27 cellular contexts compared by ENCODE assay signal in the genomic region with DNA sequence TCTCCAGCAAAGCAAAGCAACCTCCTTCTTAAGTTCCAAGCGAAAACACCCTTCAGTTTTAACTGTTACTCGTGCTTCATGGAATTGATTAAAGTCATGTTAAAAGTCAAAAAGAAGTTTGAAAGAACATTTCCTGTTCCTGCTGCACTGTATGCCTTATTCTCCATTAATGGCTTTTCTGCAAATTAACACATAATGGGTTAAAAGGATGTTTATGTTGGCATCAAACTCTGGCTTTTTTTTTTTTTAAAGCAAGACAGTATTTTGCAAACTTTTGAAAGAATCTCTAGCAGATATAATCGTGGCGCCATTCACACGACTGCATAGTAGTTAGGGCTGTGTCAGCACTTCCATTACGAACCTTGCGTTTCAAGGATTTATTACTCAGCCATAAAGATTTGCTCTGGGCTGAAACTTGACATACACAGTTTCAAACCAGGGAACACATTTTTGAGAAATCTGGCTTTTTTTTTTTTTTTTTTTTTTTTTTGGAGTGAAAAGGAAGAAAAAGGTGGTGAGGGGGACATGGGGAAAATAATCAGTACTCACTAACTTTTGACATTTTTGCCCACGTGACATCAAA.
"Had no signal": no experiment of that assay in that cellular context is flagged by ENCODE, and none has a peak within 500 bp of the region (broad histone marks: within the 10 kb centered on the region; RNA-seq: fewer than 3 reads in every experiment).

No MANE protein-coding gene starts in this region.

- DNase-seq: activated CD4-positive, alpha-beta memory T cell treated with anti-CD3 and anti-CD28 coated beads for 36 hours; activated CD4-positive, alpha-beta T cell treated with anti-CD3 and anti-CD28 coated beads, Interleukin-2, amount 10 ng/mL, durations not matched to agents 24 days and 14 days; activated CD4-positive, CD25-positive, alpha-beta regulatory T cell treated with anti-CD3 and anti-CD28 coated beads, Interleukin-2, amount 50 U/mL, for 72 hours; activated CD8-positive, alpha-beta memory T cell treated with anti-CD3 and anti-CD28 coated beads, Interleukin-2, amount 50 U/mL, for 4 hours; activated gamma-delta T cell treated with Interleukin-2 at 50 U/mL for 16 hours; activated naive CD8-positive, alpha-beta T cell treated with anti-CD3 and anti-CD28 coated beads, Interleukin-2, amount 50 U/mL, for 24 hours; activated T-cell treated with anti-CD3 and anti-CD28 coated beads, Interleukin-2, amount 50 U/mL, for 1 hour; central memory CD4-positive, alpha-beta T cell; dermis blood vessel endothelial cell; effector CD4-positive, alpha-beta T cell; foreskin fibroblast; head of caudate nucleus; left lung; mucosa of descending colon; stimulated activated CD4-positive, alpha-beta T cell treated with anti-CD3 and anti-CD28 coated beads, Interleukin-1b, Interleukin-23, amount 100 ng/mL, for 48 hours; stimulated activated CD4-positive, alpha-beta T cell treated with anti-CD3 and anti-CD28 coated beads, Interleukin-4, amount 100 ng/mL, for 4 hours; stimulated activated CD8-positive, alpha-beta memory T cell treated with anti-CD3 and anti-CD28 coated beads, Interleukin-4, amount 100 ng/mL, for 48 hours; stimulated activated naive CD8-positive, alpha-beta T cell treated with anti-CD3 and anti-CD28 coated beads, Interleukin-15, amount 100 ng/mL, for 72 hours; substantia nigra; T-helper 2 cell; uterus had no signal

- H3K27me3 ChIP-seq: breast epithelium, left lung, uterus had no signal

- ATAC-seq: activated naive CD8-positive, alpha-beta T cell treated with anti-CD3 and anti-CD28 coated beads, Interleukin-2, amount 50 U/mL, for 24 hours; left lung; mucosa of descending colon; natural killer cell treated with Interleukin-12 subunit alpha and Interleukin-12 subunit beta and Interleukin-15 and Interleukin-18, amount 100 ng/mL, for 72 hours; sciatic nerve; stimulated activated memory B cell treated with anti-CD40 and anti-IgM and Interleukin-4, amounts not matched to agents 10 μg/mL and 1 μg/mL and 100 μg/mL, for 72 hours; stimulated activated naive CD8-positive, alpha-beta T cell treated with anti-CD3 and anti-CD28 coated beads, Interleukin-15, amount 100 ng/mL, for 72 hours had no signal

- H3K9me3 ChIP-seq: breast epithelium, left lung, mucosa of descending colon, uterus had no signal

- H3K4me1 ChIP-seq: breast epithelium, left lung, uterus had no signal

- H3K4me3 ChIP-seq: breast epithelium, left lung, lung, mucosa of descending colon, skin epidermis, uterus had no signal

- H3K36me3 ChIP-seq: breast epithelium, left lung, uterus had no signal

- H3K27ac ChIP-seq: breast epithelium, left lung, skin epidermis, uterus had no signal
